10 cellular contexts compared by ENCODE assay signal in genomic region chr12:72273499-72273837, GRCh38. TPM values are rescaled to one million over a fixed set of nuclear protein-coding genes. Genes with fewer than 3 reads are reported as not detected.
DNase-seq lines count a peak whose midpoint lies in the region; ATAC-seq and TF ChIP-seq lines count a peak whose summit lies in the region.
"Had no signal": no experiment of that assay in that cellular context is flagged by ENCODE, and none has a peak within 500 bp of the region (broad histone marks: within the 10 kb centered on the region; RNA-seq: fewer than 3 reads in every experiment).

No MANE protein-coding gene starts in this region.

- H3K27me3 ChIP-seq in ACC112 (ENCODE audit: insufficient read depth, low read length) (peaks cover 86% of the 10 kb centered on the region), MG63 (no peaks in the 10 kb centered on the region), neural progenitor cell (peaks cover 71% of the 10 kb centered on the region)

- no peak for DNase-seq in MG63
- DNase-seq in fibroblast of pulmonary artery (ENCODE audit: low read depth) = no peak
- DNase-seq in neural progenitor cell (ENCODE audit: low spot score) = peak; percentile 15
- no peak for DNase-seq in NCI-H526 treated with DMSO at 0.1 percent for 48 hours (lab: John Stamatoyannopoulos, UW)
- no peak for DNase-seq in activated naive CD4-positive, alpha-beta T cell treated with anti-CD3 and anti-CD28 coated beads for 36 hours
- DNase-seq: stimulated activated naive CD4-positive, alpha-beta T cell treated with Interleukin-2 at 50 U/mL for 16 hours had no signal

- H3K4me1 ChIP-seq in ACC112 (ENCODE audit: control insufficient read depth, insufficient read depth, low read length, unreplicated experiment) (no peaks in the 10 kb centered on the region), neural progenitor cell (peaks cover 18% of the 10 kb centered on the region)

- H3K27ac ChIP-seq in ACC112 (ENCODE audit: low read depth, low read length) (no peak overlapping the region), neural progenitor cell (no peak overlapping the region)
- H3K27ac ChIP-seq: C4-2B had no signal

- H3K79me2 ChIP-seq in ACC112 (ENCODE audit: control insufficient read depth, insufficient read depth, low read length, unreplicated experiment) = no peaks in the 10 kb centered on the region
- H3K79me2 ChIP-seq in neural progenitor cell (ENCODE audit: low read depth) = no peaks in the 10 kb centered on the region

- peak overlapping the region; percentile 86 for H3K4me3 Mint-ChIP-seq in neural progenitor cell
- H3K4me3 Mint-ChIP-seq in activated naive CD4-positive, alpha-beta T cell treated with anti-CD3 and anti-CD28 coated beads for 36 hours = no peak overlapping the region

- H3K36me3 ChIP-seq in ACC112 (ENCODE audit: insufficient read depth, low read length) = no peaks in the 10 kb centered on the region
- H3K36me3 ChIP-seq in MG63 = no peaks in the 10 kb centered on the region
- no peaks in the 10 kb centered on the region for H3K36me3 ChIP-seq in neural progenitor cell

- no peaks in the 10 kb centered on the region for H4K20me1 ChIP-seq in neural progenitor cell (ENCODE audit: low read depth)

- no peaks in the 10 kb centered on the region for H3K36me3 Mint-ChIP-seq in neural progenitor cell
- no peaks in the 10 kb centered on the region for H3K36me3 Mint-ChIP-seq in activated naive CD4-positive, alpha-beta T cell treated with anti-CD3 and anti-CD28 coated beads for 36 hours (ENCODE audit: low read depth)

- no peak for TF ChIP-seq CTCF in fibroblast of pulmonary artery (IDR thresholded peaks at IDR 0.05; ENCODE audit: low read length, missing control alignments)
- TF ChIP-seq CTCF in neural progenitor cell (IDR thresholded peaks at IDR 0.05) = no peak

- H3F3A ChIP-seq in neural progenitor cell (ENCODE audit: low read depth) = peaks cover 12% of the 10 kb centered on the region

- peak overlapping the region; percentile 91 for H3K4me2 ChIP-seq in neural progenitor cell

- no peaks in the 10 kb centered on the region for H3K9me3 ChIP-seq in MG63
- H3K9me3 ChIP-seq in neural progenitor cell (ENCODE audit: low read depth) = no peaks in the 10 kb centered on the region

- H3K9me3 Mint-ChIP-seq in neural progenitor cell = no peaks in the 10 kb centered on the region
- no peaks in the 10 kb centered on the region for H3K9me3 Mint-ChIP-seq in activated naive CD4-positive, alpha-beta T cell treated with anti-CD3 and anti-CD28 coated beads for 36 hours

- intact Hi-C loops in activated naive CD4-positive, alpha-beta T cell treated with anti-CD3 and anti-CD28 coated beads for 36 hours (cut with micrococcal nuclease) = no loop called here

- peaks cover 29% of the 10 kb centered on the region for H3K4me1 Mint-ChIP-seq in neural progenitor cell
- H3K4me1 Mint-ChIP-seq in activated naive CD4-positive, alpha-beta T cell treated with anti-CD3 and anti-CD28 coated beads for 36 hours (ENCODE audit: low read depth) = peaks cover 8% of the 10 kb centered on the region

- H3K27ac Mint-ChIP-seq in neural progenitor cell = no peak overlapping the region
- H3K27ac Mint-ChIP-seq in activated naive CD4-positive, alpha-beta T cell treated with anti-CD3 and anti-CD28 coated beads for 36 hours = no peak overlapping the region

- peak overlapping the region; percentile 29; the same call in 1 of the 2 replicates for H3K4me3 ChIP-seq in ACC112 (ENCODE audit: low read depth, low read length)
- H3K4me3 ChIP-seq in MG63 = peak overlapping the region; percentile 68
- H3K4me3 ChIP-seq in fibroblast of pulmonary artery (replicated peaks; ENCODE audit: low read depth, low read length) = peak overlapping the region; percentile 17
- H3K4me3 ChIP-seq in neural progenitor cell = peak overlapping the region; percentile 57

- H2AFZ ChIP-seq in ACC112 (ENCODE audit: low read length, unreplicated experiment) (no peak overlapping the region), neural progenitor cell (replicated peaks) (peak overlapping the region; percentile 95)

- H3K9ac ChIP-seq in neural progenitor cell = no peak overlapping the region

- H3K27me3 Mint-ChIP-seq in neural progenitor cell (ENCODE audit: insufficient read depth, low read depth) = peaks cover 30% of the 10 kb centered on the region
- peaks cover 50% of the 10 kb centered on the region for H3K27me3 Mint-ChIP-seq in activated naive CD4-positive, alpha-beta T cell treated with anti-CD3 and anti-CD28 coated beads for 36 hours (ENCODE audit: low read depth)

- ATAC-seq in GM18873 (IDR thresholded peaks at IDR 0.05; ENCODE audit: low FRiP score, unreplicated experiment) = no peak
- no peak for ATAC-seq in GM18498 (IDR thresholded peaks at IDR 0.05; ENCODE audit: unreplicated experiment)

- CTCF ChIA-PET in activated naive CD4-positive, alpha-beta T cell treated with anti-CD3 and anti-CD28 coated beads for 36 hours (lab: Charles Lee) = no interaction called here

RNA-seq across cellular contexts. Expression of gene TRHDE, which starts 1.3 kb away (rescaled TPM):
- total RNA-seq in MG63 (2014; rRNA removed; shearing (Covaris generic); ENCODE audit: low replicate concordance) = 0.22 and 5.0 TPM in 2 replicates
- total RNA-seq in neural progenitor cell (ENCODE audit: low replicate concordance) = 0.22 and 4.5 TPM in 2 replicates
- not detected for total RNA-seq in activated naive CD4-positive, alpha-beta T cell treated with anti-CD3 and anti-CD28 coated beads for 36 hours

Comparison
In these comparisons a context has a peak if more than half of its experiments do, and no peak if none do; other contexts are left out.
1. H3K4me3 ChIP-seq: peak in every context shown above with its lines; median percentile 68 in MG63; 57 in neural progenitor cell; 29 in ACC112; 17 in fibroblast of pulmonary artery.